In genomic region chr3:72270072-72270611, GRCh38 we compare ENCODE assay signal across 1 cellular context.
A peak's percentile ranks its signal among the peaks of the same experiment; 100 is the strongest.
TF ChIP-seq lines count a peak whose summit lies in the region.

No MANE protein-coding gene starts in this region.

TF ChIP-seq in K562, 482 proteins besides CTCF, POLR2A, EP300 and RAD21 (continued from another document):
- no peak for TF ChIP-seq ZNF764 (CRISPR knock-in tag; IDR thresholded peaks at IDR 0.05; ENCODE audit: low read depth)
- TF ChIP-seq HIVEP1 (CRISPR knock-in tag; IDR thresholded peaks at IDR 0.05): no peak
- 0 out of 2 replicates have a peak, but pooled peaks have one; percentile 63 for TF ChIP-seq HDAC2 (IDR thresholded peaks at IDR 0.05)
- TF ChIP-seq HDAC8 (tag; IDR thresholded peaks at IDR 0.05): no peak
- peak; percentile 95 for TF ChIP-seq ZSCAN32 (CRISPR knock-in tag; IDR thresholded peaks at IDR 0.05)
- no peak for TF ChIP-seq PTRF (tag; IDR thresholded peaks at IDR 0.05)
- peak; percentile 53 for TF ChIP-seq HDAC3 (IDR thresholded peaks at IDR 0.05; ENCODE audit: borderline replicate concordance, partially characterized antibody)
